27 cellular contexts compared by ENCODE assay signal in the genomic region with DNA sequence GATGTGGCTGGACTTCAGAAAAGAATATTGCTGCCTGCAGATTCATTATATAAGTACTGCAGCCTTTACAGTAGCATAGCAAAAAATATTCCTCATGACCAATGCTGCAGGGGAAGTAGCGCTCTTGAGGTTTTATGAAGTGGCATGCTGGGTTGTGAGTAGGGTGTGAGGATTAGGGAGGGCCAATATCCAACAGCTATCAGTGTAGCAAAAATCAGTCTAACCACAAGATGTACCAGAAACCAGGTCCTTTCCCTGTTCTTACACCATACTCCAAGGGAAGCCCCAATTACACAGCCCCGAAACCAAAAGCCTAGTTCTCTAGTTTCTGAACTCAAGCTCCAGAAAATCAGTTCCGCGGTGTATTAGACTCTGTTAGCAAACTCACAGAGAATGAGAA.
"Had no signal": no experiment of that assay in that cellular context is flagged by ENCODE, and none has a peak within 500 bp of the region (broad histone marks: within the 10 kb centered on the region; RNA-seq: fewer than 3 reads in every experiment).

No MANE protein-coding gene starts in this region.

- H3K27ac ChIP-seq: ascending aorta, cardiac muscle cell, colonic mucosa, VCaP had no signal

- H3K27me3 ChIP-seq: ascending aorta, cardiac muscle cell, colonic mucosa had no signal

- H3K4me3 ChIP-seq: ascending aorta, cardiac muscle cell, colonic mucosa had no signal

- DNase-seq: activated B cell treated with CpG ODN at 0.5 μM for 24 hours; activated CD4-positive, alpha-beta memory T cell treated with anti-CD3 and anti-CD28 coated beads for 36 hours; activated CD4-positive, alpha-beta T cell treated with anti-CD3 and anti-CD28 coated beads for 4 hours; activated CD4-positive, alpha-beta T cell treated with anti-CD3 and anti-CD28 coated beads, Interleukin-2, amount 10 ng/mL, durations not matched to agents 24 days and 14 days; activated CD4-positive, alpha-beta T cell treated with anti-CD3 and anti-CD28 coated beads, Interleukin-2, amount 50 U/mL, for 1 hour; activated CD4-positive, alpha-beta T cell treated with anti-CD3 and anti-CD28 coated beads, Interleukin-2, amount 50 U/mL, for 4 hours; activated CD4-positive, CD25-positive, alpha-beta regulatory T cell treated with anti-CD3 and anti-CD28 coated beads, Interleukin-2, amount 50 U/mL, for 72 hours; activated CD8-positive, alpha-beta memory T cell treated with anti-CD3 and anti-CD28 coated beads, Interleukin-2, amount 50 U/mL, for 4 hours; activated CD8-positive, alpha-beta T cell treated with anti-CD3 and anti-CD28 coated beads for 36 hours; activated effector memory CD4-positive, alpha-beta T cell treated with Interleukin-2 at 50 U/mL for 16 hours; activated gamma-delta T cell; activated naive CD4-positive, alpha-beta T cell treated with anti-CD3 and anti-CD28 coated beads, Interleukin-2, amount 10 ng/mL, durations not matched to agents 7 days and 5 days; activated naive CD4-positive, alpha-beta T cell treated with Interleukin-2 at 50 U/mL for 16 hours; activated naive CD8-positive, alpha-beta T cell treated with anti-CD3 and anti-CD28 coated beads, Interleukin-2, amount 10 ng/mL, durations not matched to agents 7 days and 5 days; activated naive CD8-positive, alpha-beta T cell treated with anti-CD3 and anti-CD28 coated beads, Interleukin-2, amount 50 U/mL, for 24 hours; activated T-cell treated with anti-CD3 and anti-CD28 coated beads, Interleukin-2, amount 50 U/mL, for 24 hours; activated T-cell treated with anti-CD3 and anti-CD28 coated beads, Interleukin-2, amount 50 U/mL, for 48 hours; amygdala; anterior cingulate cortex; caudate nucleus; cerebellar nuclear complex; colonic mucosa; T-helper 2 cell; T-helper 9 cell had no signal

- H3K4me1 ChIP-seq: ascending aorta, colonic mucosa had no signal

- H3K9me3 ChIP-seq: ascending aorta, colonic mucosa had no signal

- H3K36me3 ChIP-seq: ascending aorta, cardiac muscle cell, colonic mucosa had no signal
